Comparison of ENCODE assay signal across 8 cellular contexts in the genomic region with DNA sequence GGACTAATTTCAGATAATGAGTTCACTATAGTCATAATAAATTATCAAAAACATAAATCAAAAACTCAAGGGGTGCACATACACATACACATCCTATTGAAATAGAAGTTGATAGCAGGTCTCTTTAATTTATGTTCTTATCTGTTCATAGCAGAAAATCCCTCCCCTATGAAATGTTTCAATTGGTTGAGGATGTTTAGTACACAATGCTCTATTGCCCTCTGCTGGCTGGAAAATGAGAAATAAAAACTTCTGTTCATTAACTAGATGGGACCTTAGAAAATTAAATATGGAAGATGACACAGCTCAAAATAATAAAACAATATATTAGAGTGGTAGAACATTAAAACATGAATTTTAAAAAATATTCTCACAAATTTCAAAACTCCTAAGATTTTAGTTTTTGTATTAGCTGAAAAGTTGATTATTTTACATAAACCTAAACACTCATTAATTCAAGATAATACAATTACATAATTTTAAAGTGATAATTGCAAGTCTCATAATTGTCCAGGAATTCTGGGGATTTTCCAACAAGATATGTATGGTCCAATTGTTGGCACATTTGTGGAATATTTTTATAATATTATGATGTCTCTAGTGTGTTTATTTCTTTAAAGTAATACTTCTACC.
DNase-seq lines count a peak whose midpoint lies in the region; ATAC-seq, FAIRE-seq and TF ChIP-seq lines count a peak whose summit lies in the region.

No MANE protein-coding gene starts in this region.

- no peak overlapping the region for H3K27ac Mint-ChIP-seq in effector memory CD8-positive, alpha-beta T cell

- peaks cover 0 to 1% of the 10 kb centered on the region in 2 donors for H3K9me3 Mint-ChIP-seq in effector memory CD8-positive, alpha-beta T cell

- DNase-seq in NCI-H510A treated with DMSO at 0.1 percent for 48 hours (lab: John Stamatoyannopoulos, UW) (peak; percentile 45), NCI-H510A (lab: John Stamatoyannopoulos, UW) (no peak)
- no peak for DNase-seq in effector memory CD8-positive, alpha-beta T cell

- no peak overlapping the region for H3K4me3 ChIP-seq in OCI-LY1 (ENCODE audit: low read depth, low read length, poor library complexity, severe bottlenecking)
- no peak overlapping the region for H3K4me3 ChIP-seq in parathyroid adenoma (ENCODE audit: low read depth, low read length)

- H3K4me2 ChIP-seq in OCI-LY1 (ENCODE audit: low read length) (no peak overlapping the region), parathyroid adenoma (ENCODE audit: low read length) (no peak overlapping the region)

- no peaks in the 10 kb centered on the region for H3K4me1 ChIP-seq in OCI-LY1 (ENCODE audit: insufficient read depth, low read length, severe bottlenecking)
- H3K4me1 ChIP-seq in parathyroid adenoma: no peaks in the 10 kb centered on the region

- H3K9ac ChIP-seq in OCI-LY1 (ENCODE audit: low read length) (no peak overlapping the region), parathyroid adenoma (no peak overlapping the region)

- no peak overlapping the region for H2AFZ ChIP-seq in OCI-LY1 (ENCODE audit: low read length)
- no peak overlapping the region for H2AFZ ChIP-seq in parathyroid adenoma

- H3K27me3 Mint-ChIP-seq in effector memory CD8-positive, alpha-beta T cell: no peaks in the 10 kb centered on the region

- no peaks in the 10 kb centered on the region for H3K4me1 Mint-ChIP-seq in effector memory CD8-positive, alpha-beta T cell (ENCODE audit: low read depth in 2 of 2)

- no peak overlapping the region for H3K4me3 Mint-ChIP-seq in effector memory CD8-positive, alpha-beta T cell

- peak; percentile 93 for FAIRE-seq in endometrium (lab: Jason Lieb, UNC)

- H3K36me3 ChIP-seq in OCI-LY1 (ENCODE audit: insufficient read depth, low read length) (no peaks in the 10 kb centered on the region), parathyroid adenoma (ENCODE audit: control insufficient read depth, insufficient read depth, low read length) (no peaks in the 10 kb centered on the region)

- no peaks in the 10 kb centered on the region for H3K79me2 ChIP-seq in OCI-LY1 (ENCODE audit: insufficient read depth, low read length)
- no peaks in the 10 kb centered on the region for H3K79me2 ChIP-seq in parathyroid adenoma

- H3K36me3 Mint-ChIP-seq in effector memory CD8-positive, alpha-beta T cell (ENCODE audit: insufficient read depth): no peaks in the 10 kb centered on the region

- TF ChIP-seq CTCF in OCI-LY1 (IDR thresholded peaks at IDR 0.05; ENCODE audit: low read length) (peak; percentile 59), parathyroid adenoma (IDR thresholded peaks at IDR 0.05) (peak; percentile 63)

- H3F3A ChIP-seq in OCI-LY1 (ENCODE audit: insufficient read depth, low read length): no peaks in the 10 kb centered on the region

- H3K27ac ChIP-seq in OCI-LY1 (ENCODE audit: low read depth, low read length, poor library complexity, severe bottlenecking): no peak overlapping the region
- H3K27ac ChIP-seq in parathyroid adenoma: no peak overlapping the region

- H3K9me3 ChIP-seq in OCI-LY1 (ENCODE audit: low read length): no peaks in the 10 kb centered on the region
- H3K9me3 ChIP-seq in parathyroid adenoma (ENCODE audit: control insufficient read depth, low read length): no peaks in the 10 kb centered on the region

- H3K9me2 ChIP-seq in OCI-LY1 (ENCODE audit: low read depth, low read length): no peaks in the 10 kb centered on the region

- H4K20me1 ChIP-seq in OCI-LY1 (ENCODE audit: insufficient read depth, low read length): no peaks in the 10 kb centered on the region

- peak; percentile 73 for ATAC-seq in HG03442 (IDR thresholded peaks at IDR 0.05; ENCODE audit: unreplicated experiment)
- ATAC-seq in effector memory CD8-positive, alpha-beta T cell (replicated peaks): no peak
- no peak for ATAC-seq in HG02571 (IDR thresholded peaks at IDR 0.05; ENCODE audit: unreplicated experiment)

- no peaks in the 10 kb centered on the region for H3K27me3 ChIP-seq in OCI-LY1 (ENCODE audit: insufficient read depth, low read length)
- H3K27me3 ChIP-seq in parathyroid adenoma (ENCODE audit: control insufficient read depth, insufficient read depth, low read length): no peaks in the 10 kb centered on the region
